21 cellular contexts compared by ENCODE assay signal in genomic region chr21:39107739-39108138, GRCh38.
DNase-seq lines count a peak whose midpoint lies in the region; ATAC-seq and TF ChIP-seq lines count a peak whose summit lies in the region.
"Had no signal": no experiment of that assay in that cellular context is flagged by ENCODE, and none has a peak within 500 bp of the region (broad histone marks: within the 10 kb centered on the region; RNA-seq: fewer than 3 reads in every experiment).

No MANE protein-coding gene starts in this region.

- no peaks in the 10 kb centered on the region for H3F3A ChIP-seq in PC-3 (ENCODE audit: low read length, unreplicated experiment)

- H3K23ac ChIP-seq in IMR-90 (ENCODE audit: low read depth, low read length) = no peak overlapping the region

- H3K27ac ChIP-seq in IMR-90 (ENCODE audit: insufficient read depth, low read length) (no peak overlapping the region), neutrophil (peak overlapping the region; percentile 71), PC-3 (ENCODE audit: low read length) (no peak overlapping the region)
- H3K27ac ChIP-seq: 22Rv1, A549, C4-2B, GM23248, HL-60 had no signal

- DNase-seq in activated CD8-positive, alpha-beta memory T cell treated with anti-CD3 and anti-CD28 coated beads for 24 hours = peak; percentile 7
- no peak for DNase-seq in activated CD8-positive, alpha-beta memory T cell treated with anti-CD3 and anti-CD28 coated beads, Interleukin-2, amount 50 U/mL, for 4 hours
- DNase-seq in IMR-90 (no peak), superior temporal gyrus (ENCODE audit: extremely low spot score) (peak; percentile 24), PC-3 (no peak), DMS53 treated with DMSO at 0.1 percent for 48 hours (lab: John Stamatoyannopoulos, UW; ENCODE audit: unreplicated experiment) (no peak)
- DNase-seq: AML-193; Caco-2; CD4-positive, alpha-beta T cell; DMS153; DMS79 treated with DMSO at 0.1 percent for 48 hours; GF-D8; GM23248 had no signal

- no peak overlapping the region for H3K4me2 ChIP-seq in IMR-90 (ENCODE audit: low read depth, low read length)
- H3K4me2 ChIP-seq in PC-3 (ENCODE audit: low read length) = no peak overlapping the region
- H3K4me2 ChIP-seq: A549 had no signal

- peaks cover 21% of the 10 kb centered on the region for H3K9me1 ChIP-seq in IMR-90 (ENCODE audit: insufficient read depth, low read length)

- no peaks in the 10 kb centered on the region; the same call in 1 of the 2 replicates for H3K9me3 ChIP-seq in IMR-90 (ENCODE audit: control insufficient read depth, insufficient read depth, low read length)
- no peaks in the 10 kb centered on the region for H3K9me3 ChIP-seq in neutrophil
- H3K9me3 ChIP-seq in PC-3 (ENCODE audit: low read length) = no peaks in the 10 kb centered on the region
- H3K9me3 ChIP-seq: A549, Caco-2, HAP-1 had no signal

- H3K9me2 ChIP-seq in PC-3 (replicated peaks; ENCODE audit: low read length) = no peaks in the 10 kb centered on the region

- POLR2A ChIA-PET in IMR-90 (lab: Charles Lee; ENCODE audit: unreplicated experiment) = no interaction called here
- POLR2A ChIA-PET in PC-3 (lab: Charles Lee; ENCODE audit: unreplicated experiment) = no interaction called here

- H3K79me2 ChIP-seq in PC-3 (ENCODE audit: low read length) = no peaks in the 10 kb centered on the region

- peaks cover 19% of the 10 kb centered on the region for H3K4me1 ChIP-seq in IMR-90 (ENCODE audit: control insufficient read depth, insufficient read depth, low read length)
- peaks cover 34 to 37% of the 10 kb centered on the region in 2 experiments for H3K4me1 ChIP-seq in neutrophil (ENCODE audit: control insufficient read depth in 1 of 2, insufficient read depth in 1 of 2, low read depth in 1 of 2, low read length in 1 of 2)
- no peaks in the 10 kb centered on the region for H3K4me1 ChIP-seq in PC-3 (ENCODE audit: insufficient read depth, low read length)
- H3K4me1 ChIP-seq: A549, Caco-2, HAP-1 had no signal

- H2BK120ac ChIP-seq in IMR-90 (ENCODE audit: low read depth, low read length) = no peak overlapping the region

- intact Hi-C loops in IMR-90 (cut with micrococcal nuclease) = no loop called here
- intact Hi-C loops in PC-3 (cut with micrococcal nuclease) = no loop called here

- no peak overlapping the region; the same call in 1 of the 2 replicates for H3K18ac ChIP-seq in IMR-90 (ENCODE audit: low read depth, low read length)

- H3K4ac ChIP-seq in IMR-90 (ENCODE audit: low read depth, low read length) = peak overlapping the region; percentile 29

- WGBS in IMR-90 (ENCODE audit: extremely low coverage in 2 of 2, insufficient read length in 1 of 2), 2 experiments = 84% methylated on average over 11 of the region's 13 CpGs; no CpG with 5 or more reads in 1 of the 2 experiments

- in situ Hi-C loops in IMR-90 (cut with MboI; ENCODE audit: low sequenced_read_pairs) = no loop called here

- H3K14ac ChIP-seq in IMR-90 (replicated peaks; ENCODE audit: low read depth, low read length) = no peak overlapping the region

- H3K36me3 ChIP-seq in IMR-90 (ENCODE audit: control insufficient read depth, insufficient read depth, low read length) = no peaks in the 10 kb centered on the region
- H3K36me3 ChIP-seq in neutrophil = no peaks in the 10 kb centered on the region
- no peaks in the 10 kb centered on the region for H3K36me3 ChIP-seq in PC-3 (ENCODE audit: low read depth, low read length)
- H3K36me3 ChIP-seq: HAP-1 had no signal

- H2BK5ac ChIP-seq in IMR-90 (ENCODE audit: low read depth, low read length, poor library complexity, severe bottlenecking) = no peak overlapping the region

- no peak for TF ChIP-seq POLR2A in IMR-90 (IDR thresholded peaks at IDR 0.05; ENCODE audit: low read depth, low read length)

- no TSS peak for BruUV-seq in IMR-90 (replicated peaks; lab: Mats Ljungman, UMichigan)
- no TSS peak for BruUV-seq in PC-3 (replicated peaks; lab: Mats Ljungman, UMichigan)

- no peak overlapping the region; the same call in 1 of the 2 replicates for H2AK5ac ChIP-seq in IMR-90 (ENCODE audit: low read depth, low read length)

- H3K4me3 ChIP-seq in IMR-90 (ENCODE audit: insufficient read depth, low read depth, low read length) (no peak overlapping the region), neutrophil (ENCODE audit: low read depth in 1 of 2, low read length in 1 of 2) (no peak overlapping the region), PC-3 (ENCODE audit: low read length) (no peak overlapping the region)
- H3K4me3 ChIP-seq: A549, GM12878, GM23248, HAP-1 had no signal

- dilution Hi-C loops in IMR-90 (cut with HindIII; ENCODE audit: low sequenced_read_pairs, unreplicated experiment) = no loop called here

- H2AFZ ChIP-seq in IMR-90 (replicated peaks; ENCODE audit: low read length, poor library complexity) = no peak overlapping the region
- no peak overlapping the region for H2AFZ ChIP-seq in PC-3 (ENCODE audit: low read length)
- H2AFZ ChIP-seq: GM23248 had no signal

- H2AK9ac ChIP-seq in IMR-90 (replicated peaks; ENCODE audit: low read depth, low read length, poor library complexity) = no peak overlapping the region

- no peak for TF ChIP-seq RAD21 in IMR-90 (IDR thresholded peaks at IDR 0.05; ENCODE audit: low read length)

- TF ChIP-seq CTCF in IMR-90 (conservative IDR thresholded peaks at IDR 0.05; ENCODE audit: low read depth, low read length) (no peak), neutrophil (IDR thresholded peaks at IDR 0.05) (no peak), PC-3 (conservative IDR thresholded peaks at IDR 0.05; ENCODE audit: low read depth, low read length) (no peak)

- H4K8ac ChIP-seq in IMR-90 (ENCODE audit: low read depth in 2 of 2, low read length in 2 of 2) = no peak overlapping the region

- no peak overlapping the region for H3K56ac ChIP-seq in IMR-90 (ENCODE audit: extremely low read depth, insufficient read depth, low read length)

- H3K9ac ChIP-seq in IMR-90 (ENCODE audit: low read depth, low read length) (no peak overlapping the region), PC-3 (ENCODE audit: low read length) (no peak overlapping the region)
- H3K9ac ChIP-seq: GM23248 had no signal

- H3K27me3 ChIP-seq in IMR-90 (ENCODE audit: control insufficient read depth, insufficient read depth, low read length) (0 out of 2 replicates have a peak, but pooled peaks cover 2% of the 10 kb centered on the region), neutrophil (no peaks in the 10 kb centered on the region), PC-3 (ENCODE audit: low read length) (no peaks in the 10 kb centered on the region)

- no peak overlapping the region for H4K5ac ChIP-seq in IMR-90 (ENCODE audit: low read depth, low read length)

- no peaks in the 10 kb centered on the region for H4K20me1 ChIP-seq in IMR-90 (ENCODE audit: insufficient read depth, low read length)
- H4K20me1 ChIP-seq in PC-3 (ENCODE audit: low read length) = no peaks in the 10 kb centered on the region

- H4K91ac ChIP-seq in IMR-90 (ENCODE audit: insufficient read depth, low read depth, low read length) = no peak overlapping the region

- ATAC-seq in IMR-90 (ENCODE audit: low read depth) = no peak
- ATAC-seq in PC-3 = no peak
- ATAC-seq in GM21786 (IDR thresholded peaks at IDR 0.05; ENCODE audit: unreplicated experiment) = no peak
- ATAC-seq: A549, GM12878 had no signal

- H2BK15ac ChIP-seq in IMR-90 (ENCODE audit: low read depth, low read length) = no peak overlapping the region

- no peaks in the 10 kb centered on the region for H3K79me1 ChIP-seq in IMR-90 (ENCODE audit: low read depth in 1 of 2, low read length in 2 of 2)

- H2BK20ac ChIP-seq in IMR-90 (ENCODE audit: low read depth, low read length) = peak overlapping the region; percentile 32; the same call in 1 of the 2 replicates

- CTCF ChIA-PET in IMR-90 (lab: Yijun Ruan, JAX) (interaction anchor here (0.6 kb wide), 1 partner anchor 288 kb away, joined by 3 read pairs; no protein-coding TSS in a partner anchor), PC-3 (lab: Charles Lee) (no interaction called here)

TF ChIP-seq in IMR-90, 13 proteins besides CTCF, POLR2A, EP300 and RAD21:
- TF ChIP-seq CHD1 (IDR thresholded peaks at IDR 0.05; ENCODE audit: low read depth, low read length) = no peak
- TF ChIP-seq, protein P1, sequence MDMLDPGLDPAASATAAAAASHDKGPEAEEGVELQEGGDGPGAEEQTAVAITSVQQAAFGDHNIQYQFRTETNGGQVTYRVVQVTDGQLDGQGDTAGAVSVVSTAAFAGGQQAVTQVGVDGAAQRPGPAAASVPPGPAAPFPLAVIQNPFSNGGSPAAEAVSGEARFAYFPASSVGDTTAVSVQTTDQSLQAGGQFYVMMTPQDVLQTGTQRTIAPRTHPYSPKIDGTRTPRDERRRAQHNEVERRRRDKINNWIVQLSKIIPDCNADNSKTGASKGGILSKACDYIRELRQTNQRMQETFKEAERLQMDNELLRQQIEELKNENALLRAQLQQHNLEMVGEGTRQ (IDR thresholded peaks at IDR 0.05; ENCODE audit: low read depth, low read length) = no peak
- TF ChIP-seq SMC3 (IDR thresholded peaks at IDR 0.05; ENCODE audit: low read depth, low read length) = no peak
- no peak for TF ChIP-seq MAZ (IDR thresholded peaks at IDR 0.05; ENCODE audit: borderline replicate concordance, low read depth, low read length)
- no peak for TF ChIP-seq RCOR1 (IDR thresholded peaks at IDR 0.05; ENCODE audit: insufficient replicate concordance, low read length)
- no peak for TF ChIP-seq FOS (IDR thresholded peaks at IDR 0.05; ENCODE audit: low read depth, low read length)
- no peak for TF ChIP-seq ELK1 (IDR thresholded peaks at IDR 0.05; ENCODE audit: borderline replicate concordance, low read depth, low read length)
- TF ChIP-seq RFX5 (IDR thresholded peaks at IDR 0.05; ENCODE audit: low read depth, low read length) = no peak
- no peak for TF ChIP-seq CEBPB (IDR thresholded peaks at IDR 0.05; ENCODE audit: low read depth, low read length)
- TF ChIP-seq BHLHE40 (IDR thresholded peaks at IDR 0.05; ENCODE audit: low read depth, low read length) = no peak
- TF ChIP-seq MAFK (IDR thresholded peaks at IDR 0.05; ENCODE audit: low read depth, low read length) = no peak
- no peak for TF ChIP-seq MXI1 (IDR thresholded peaks at IDR 0.05; ENCODE audit: borderline replicate concordance, low read depth, low read length)
- no peak for TF ChIP-seq NFE2L2 (IDR thresholded peaks at IDR 0.05; ENCODE audit: low read depth, low read length)

Comparison
In these comparisons a context has a peak if more than half of its experiments do, and no peak if none do; other contexts are left out.
1. DNase-seq: peak in activated CD8-positive, alpha-beta memory T cell treated with anti-CD3 and anti-CD28 coated beads for 24 hours (single experiment) and superior temporal gyrus (single experiment); none in activated CD8-positive, alpha-beta memory T cell treated with anti-CD3 and anti-CD28 coated beads, Interleukin-2, amount 50 U/mL, for 4 hours (single experiment), IMR-90 (single experiment), PC-3 (single experiment) and DMS53 treated with DMSO at 0.1 percent for 48 hours (single experiment).